9 cellular contexts compared by ENCODE assay signal in genomic region chr22:37545703-37546435, GRCh38. TPM values are rescaled to one million over a fixed set of nuclear protein-coding genes. Genes with fewer than 3 reads are reported as not detected.
DNase-seq lines count a peak whose midpoint lies in the region; ATAC-seq, FAIRE-seq and TF ChIP-seq lines count a peak whose summit lies in the region.
"Had no signal": no experiment of that assay in that cellular context is flagged by ENCODE, and none has a peak within 500 bp of the region (broad histone marks: within the 10 kb centered on the region; RNA-seq: fewer than 3 reads in every experiment).

No MANE protein-coding gene starts in this region.

- DNase-seq in T1000 (lab: John Stamatoyannopoulos, UW) (peak; percentile 54), globus pallidus (ENCODE audit: low spot score) (peak; percentile 55), pancreas (peak; percentile 74 to 91 (median 85)), HPDE6-E6E7 (ENCODE audit: extremely low spot score) (no peak), NCI-H1436 treated with DMSO at 0.1 percent for 48 hours (lab: John Stamatoyannopoulos, UW) (no peak)

- H3K9me3 ChIP-seq in BLaER1 (no peaks in the 10 kb centered on the region), pancreas (no peaks in the 10 kb centered on the region)

- 21% methylated on average over 27 to 28 of the region's 28 CpGs for WGBS in pancreas, 2 donors

- peak overlapping the region; percentile 62 for H3K4me2 ChIP-seq in BLaER1

- H4K20me1 ChIP-seq in BLaER1 = no peaks in the 10 kb centered on the region

- ATAC-seq in pancreas (peak; percentile 40 to 64 (median 52)), GM21717 (IDR thresholded peaks at IDR 0.05; ENCODE audit: unreplicated experiment) (no peak), HG03095 (IDR thresholded peaks at IDR 0.05; ENCODE audit: unreplicated experiment) (no peak)

- H3K4me1 ChIP-seq in BLaER1 = peaks cover 55% of the 10 kb centered on the region
- peaks cover 40 to 51% (median 44%) of the 10 kb centered on the region in 3 donors for H3K4me1 ChIP-seq in pancreas

- intact Hi-C loops in pancreas (cut with DNase I) = loop anchor here in 1 of 3 donors (10.0 kb wide), 2 partner anchors 49 to 139 kb away; partner anchors contain the start of gene NOL12

- no peak for FAIRE-seq in pancreas (lab: Jason Lieb, UNC)

- no peak overlapping the region for H3K27ac ChIP-seq in BLaER1
- peak overlapping the region; percentile 88 to 96 (median 91) for H3K27ac ChIP-seq in pancreas

- H3K9ac ChIP-seq in BLaER1 = no peak overlapping the region

- H3K27me3 ChIP-seq in BLaER1 = no peaks in the 10 kb centered on the region
- no peaks in the 10 kb centered on the region for H3K27me3 ChIP-seq in pancreas

- TF ChIP-seq CTCF in pancreas (IDR thresholded peaks at IDR 0.05) = no peak

- H3K36me3 ChIP-seq in BLaER1 (no peaks in the 10 kb centered on the region), pancreas (no peaks in the 10 kb centered on the region)

- H3K4me3 ChIP-seq in BLaER1 (no peak overlapping the region), pancreas (peak overlapping the region in 1 of 4 donors; percentile 7)

RNA-seq across cellular contexts. Expression of gene CDC42EP1, which starts 14.4 kb away (rescaled TPM):
- total RNA-seq in pancreas = 100 to 1,000 TPM in 2 of 6 donors, 10 to 100 TPM in 4; 68.8 to 139 (median 96.1) TPM
- 10 to 100 TPM; 78.2 to 79.0 TPM for polyA plus RNA-seq in pancreas

RNA-seq across cellular contexts. Expression of gene CARD10, which starts 26.7 kb away (rescaled TPM):
- total RNA-seq in pancreas = 10 to 100 TPM in 4 of 6 donors, 1 to 10 TPM in 2; 9.9 to 20.6 (median 11.5) TPM
- polyA plus RNA-seq in pancreas = 10 to 100 TPM; 29.9 to 30.2 TPM

RNA-seq across cellular contexts. Expression of gene LGALS2, which starts 34.0 kb away (rescaled TPM):
- total RNA-seq in pancreas = 10 to 100 TPM; 16.0 to 99.5 (median 40.9) TPM
- polyA plus RNA-seq in pancreas = 10 to 100 TPM; 26.2 to 61.7 TPM
- total RNA-seq: dermis microvascular lymphatic vessel endothelial cell had no signal

RNA-seq across cellular contexts. Expression of gene MFNG, which starts 59.7 kb away (rescaled TPM):
- 10 to 100 TPM in 1 of 6 donors, 1 to 10 TPM in 5; 1.5 to 10.5 (median 3.4) TPM for total RNA-seq in pancreas
- polyA plus RNA-seq in pancreas = 1 to 10 TPM; 5.2 to 6.5 TPM

Comparison
In these comparisons a context has a peak if more than half of its experiments do, and no peak if none do; other contexts are left out.
1. DNase-seq: peak in T1000 (single experiment), globus pallidus (single experiment) and pancreas (6 of 6); none in HPDE6-E6E7 (single experiment) and NCI-H1436 treated with DMSO at 0.1 percent for 48 hours (single experiment).
2. ATAC-seq: peak in pancreas (4 of 4); none in GM21717 (single experiment) and HG03095 (single experiment).